Comparison of ENCODE assay signal across 6 cellular contexts in genomic region chr16:18336636-18337035, GRCh38. TPM values are rescaled to one million over a fixed set of nuclear protein-coding genes. Genes with fewer than 3 reads are reported as not detected.
DNase-seq lines count a peak whose midpoint lies in the region; ATAC-seq and TF ChIP-seq lines count a peak whose summit lies in the region.
"Not testable (repeated sequence)": the region's sequence is repeated elsewhere in the genome, so short reads cannot be mapped to it uniquely, and the experiment has no call there.

NPIPA8 (minus strand) TSS chr16:18336736; CDS start chr16:18332662, 4,074 bp downstream.

- H3K36me3 Mint-ChIP-seq in CD8-positive, alpha-beta memory T cell; activated CD4-positive, alpha-beta T cell treated with anti-CD3 and anti-CD28 coated beads for 36 hours (ENCODE audit: low read depth); activated T-helper 17 cell treated with anti-CD3 and anti-CD28 coated beads, Interleukin-2, amount 50 U/mL, for 72 hours (ENCODE audit: low read depth): not testable (repeated sequence)

- H3K4me1 Mint-ChIP-seq in CD8-positive, alpha-beta memory T cell; activated CD4-positive, alpha-beta T cell treated with anti-CD3 and anti-CD28 coated beads for 36 hours; activated T-helper 17 cell treated with anti-CD3 and anti-CD28 coated beads, Interleukin-2, amount 50 U/mL, for 72 hours: not testable (repeated sequence)

- not testable (repeated sequence) for H3K9me3 Mint-ChIP-seq in CD8-positive, alpha-beta memory T cell; activated CD4-positive, alpha-beta T cell treated with anti-CD3 and anti-CD28 coated beads for 36 hours (ENCODE audit: low read depth); activated T-helper 17 cell treated with anti-CD3 and anti-CD28 coated beads, Interleukin-2, amount 50 U/mL, for 72 hours

- intact Hi-C loops in activated CD4-positive, alpha-beta T cell treated with anti-CD3 and anti-CD28 coated beads for 36 hours (cut with DNase I, micrococcal nuclease); adrenal gland (cut with DNase I): not testable (repeated sequence)

- not testable (repeated sequence) for DNase-seq in CD8-positive, alpha-beta memory T cell; MG63; activated CD4-positive, alpha-beta T cell treated with anti-CD3 and anti-CD28 coated beads for 36 hours; adrenal gland; ureter (ENCODE audit: low spot score)

- not testable (repeated sequence) for TF ChIP-seq CTCF in adrenal gland (IDR thresholded peaks at IDR 0.05)

- H3K4me3 ChIP-seq in CD8-positive, alpha-beta memory T cell (ENCODE audit: low read length); MG63; adrenal gland: not testable (repeated sequence)

- not testable (repeated sequence) for TF ChIP-seq POLR2A in adrenal gland (IDR thresholded peaks at IDR 0.05)

- H3K27me3 ChIP-seq in CD8-positive, alpha-beta memory T cell (ENCODE audit: insufficient read depth, low read length, poor library complexity, severe bottlenecking); MG63; adrenal gland: not testable (repeated sequence)

- CTCF ChIA-PET in CD8-positive, alpha-beta memory T cell (lab: Charles Lee); activated CD4-positive, alpha-beta T cell treated with anti-CD3 and anti-CD28 coated beads for 36 hours (lab: Charles Lee): not testable (repeated sequence)

- not testable (repeated sequence) for H3K4me3 Mint-ChIP-seq in CD8-positive, alpha-beta memory T cell; activated CD4-positive, alpha-beta T cell treated with anti-CD3 and anti-CD28 coated beads for 36 hours; activated T-helper 17 cell treated with anti-CD3 and anti-CD28 coated beads, Interleukin-2, amount 50 U/mL, for 72 hours

- not testable (repeated sequence) for ATAC-seq in activated CD4-positive, alpha-beta T cell treated with anti-CD3 and anti-CD28 coated beads for 36 hours; activated T-helper 17 cell treated with anti-CD3 and anti-CD28 coated beads, Interleukin-2, amount 50 U/mL, for 72 hours (replicated peaks)

- POLR2A ChIA-PET in CD8-positive, alpha-beta memory T cell (lab: Charles Lee); activated CD4-positive, alpha-beta T cell treated with anti-CD3 and anti-CD28 coated beads for 36 hours (lab: Charles Lee): not testable (repeated sequence)

- not testable (repeated sequence) for H3K27ac ChIP-seq in CD8-positive, alpha-beta memory T cell (ENCODE audit: low read depth, low read length); adrenal gland

- H3K27ac Mint-ChIP-seq in CD8-positive, alpha-beta memory T cell; activated CD4-positive, alpha-beta T cell treated with anti-CD3 and anti-CD28 coated beads for 36 hours; activated T-helper 17 cell treated with anti-CD3 and anti-CD28 coated beads, Interleukin-2, amount 50 U/mL, for 72 hours: not testable (repeated sequence)

- WGBS in adrenal gland, 4 donors = no CpG with 5 or more reads among the region's 21 CpGs

- not testable (repeated sequence) for H3K36me3 ChIP-seq in CD8-positive, alpha-beta memory T cell (ENCODE audit: insufficient read depth, low read length); MG63; adrenal gland (replicated peaks in 1 of 2)

- not testable (repeated sequence) for H3K27me3 Mint-ChIP-seq in CD8-positive, alpha-beta memory T cell; activated CD4-positive, alpha-beta T cell treated with anti-CD3 and anti-CD28 coated beads for 36 hours; activated T-helper 17 cell treated with anti-CD3 and anti-CD28 coated beads, Interleukin-2, amount 50 U/mL, for 72 hours

- H3K4me1 ChIP-seq in CD8-positive, alpha-beta memory T cell (ENCODE audit: insufficient read depth, low read length); adrenal gland (replicated peaks in 1 of 2): not testable (repeated sequence)

- not testable (repeated sequence) for H3K9me3 ChIP-seq in CD8-positive, alpha-beta memory T cell (ENCODE audit: low read length); MG63; adrenal gland (replicated peaks in 1 of 3)

RNA-seq across cellular contexts. Expression of gene NPIPA8, which starts in this region (rescaled TPM):
- 10 to 100 TPM; 12.5 to 18.7 TPM for total RNA-seq in CD8-positive, alpha-beta memory T cell
- 1.8 TPM for polyA plus RNA-seq in CD8-positive, alpha-beta memory T cell
- 12.3 and 23.3 TPM in 2 replicates for total RNA-seq in MG63 (2014; rRNA removed; shearing (Covaris generic); ENCODE audit: low replicate concordance)
- total RNA-seq in activated CD4-positive, alpha-beta T cell treated with anti-CD3 and anti-CD28 coated beads for 36 hours = 10 to 100 TPM; 19.4 to 61.8 TPM
- 10 to 100 TPM; 24.2 to 35.7 TPM for total RNA-seq in activated T-helper 17 cell treated with anti-CD3 and anti-CD28 coated beads, Interleukin-2, amount 50 U/mL, for 72 hours
- total RNA-seq in adrenal gland (10 to 100 TPM in 4 of 8 donors, 1 to 10 TPM in 1, under 1 TPM in 1, not detected in 2; 0.52 to 50.1 (median 14.2) TPM), ureter (17.2 TPM)
- 10 to 100 TPM; 23.8 to 99.6 (median 28.6) TPM for polyA plus RNA-seq in adrenal gland
